8 cellular contexts compared by ENCODE assay signal in genomic region chr19:18940791-18941627, GRCh38. TPM values are rescaled to one million over a fixed set of nuclear protein-coding genes. Genes with fewer than 3 reads are reported as not detected.
DNase-seq lines count a peak whose midpoint lies in the region; ATAC-seq and TF ChIP-seq lines count a peak whose summit lies in the region.

Gene HOMER3, minus strand, starts transcription at chr19:18941217. Its CDS starts 2,235 bp downstream, at chr19:18938982.

- H3K9me3 ChIP-seq in BE2C (no peaks in the 10 kb centered on the region), HAP-1 (no peaks in the 10 kb centered on the region)

- no peaks in the 10 kb centered on the region for H3K36me3 Mint-ChIP-seq in natural killer cell
- no peaks in the 10 kb centered on the region for H3K36me3 Mint-ChIP-seq in stimulated activated naive B cell treated with anti-CD40 and anti-IgM and Interleukin-4, amounts not matched to agents 10 μg/mL and 1 μg/mL and 100 μg/mL, for 72 hours

- H3K36me3 ChIP-seq in BE2C (no peaks in the 10 kb centered on the region), HAP-1 (replicated peaks) (no peaks in the 10 kb centered on the region)

- peaks cover 0 to 19% of the 10 kb centered on the region in 2 donors for H3K4me1 Mint-ChIP-seq in natural killer cell
- H3K4me1 Mint-ChIP-seq in stimulated activated naive B cell treated with anti-CD40 and anti-IgM and Interleukin-4, amounts not matched to agents 10 μg/mL and 1 μg/mL and 100 μg/mL, for 72 hours, result peaks cover 12 to 24% of the 10 kb centered on the region in 2 donors

- TF ChIP-seq CTCF in BE2C (IDR thresholded peaks at IDR 0.05; ENCODE audit: low read depth, low read length) (no peak), natural killer cell (IDR thresholded peaks at IDR 0.05) (no peak)

- H3K9me3 Mint-ChIP-seq in natural killer cell, result no peaks in the 10 kb centered on the region
- no peaks in the 10 kb centered on the region for H3K9me3 Mint-ChIP-seq in stimulated activated naive B cell treated with anti-CD40 and anti-IgM and Interleukin-4, amounts not matched to agents 10 μg/mL and 1 μg/mL and 100 μg/mL, for 72 hours

- H3K4me3 ChIP-seq in BE2C (ENCODE audit: low read depth, low read length), result peak within 1 kb of the TSS; percentile 28
- peak within 1 kb of the TSS; percentile 63 for H3K4me3 ChIP-seq in HAP-1

- H3K4me3 Mint-ChIP-seq in natural killer cell, result peak within 1 kb of the TSS; percentile 74
- H3K4me3 Mint-ChIP-seq in stimulated activated naive B cell treated with anti-CD40 and anti-IgM and Interleukin-4, amounts not matched to agents 10 μg/mL and 1 μg/mL and 100 μg/mL, for 72 hours, result peak within 1 kb of the TSS; percentile 71 to 82

- in situ Hi-C loops in HAP-1 (cut with MboI; ENCODE audit: low sequenced_read_pairs), result no loop called here

- peak within 1 kb of the TSS in 1 of 2 donors; percentile 59 for H3K27ac Mint-ChIP-seq in natural killer cell
- no peak within 1 kb of the TSS for H3K27ac Mint-ChIP-seq in stimulated activated naive B cell treated with anti-CD40 and anti-IgM and Interleukin-4, amounts not matched to agents 10 μg/mL and 1 μg/mL and 100 μg/mL, for 72 hours

- H3K27me3 Mint-ChIP-seq in natural killer cell (ENCODE audit: low read depth in 2 of 2), result peaks cover 30 to 32% of the 10 kb centered on the region in 2 donors
- H3K27me3 Mint-ChIP-seq in stimulated activated naive B cell treated with anti-CD40 and anti-IgM and Interleukin-4, amounts not matched to agents 10 μg/mL and 1 μg/mL and 100 μg/mL, for 72 hours, result peaks cover 35 to 53% of the 10 kb centered on the region in 2 donors

- intact Hi-C loops in natural killer cell (cut with micrococcal nuclease), result no loop called here

- ATAC-seq in natural killer cell, result peak; percentile 88 to 92 (median 92)
- ATAC-seq in stimulated activated naive B cell treated with anti-CD40 and anti-IgM and Interleukin-4, amounts not matched to agents 10 μg/mL and 1 μg/mL and 100 μg/mL, for 72 hours (replicated peaks), result peak; percentile 84

- H3K4me1 ChIP-seq in BE2C (no peaks in the 10 kb centered on the region; the same call in 1 of the 2 replicates), HAP-1 (peaks cover 3% of the 10 kb centered on the region; the same call in 1 of the 2 replicates)

- H3K27me3 ChIP-seq in BE2C (peaks cover 19% of the 10 kb centered on the region), HAP-1 (ENCODE audit: low read depth) (no peaks in the 10 kb centered on the region)

- DNase-seq in BE2C, result peak; percentile 87
- peak; percentile 43 to 89 for DNase-seq in HAP-1 (ENCODE audit: low spot score in 2 of 2)
- peak; percentile 71 for DNase-seq in activated T-helper 9 cell treated with anti-CD3 and anti-CD28 coated beads, Interleukin-2, amount 50 U/mL, for 16 hours (ENCODE audit: low read depth)
- peak; percentile 39 for DNase-seq in fibroblast of peridontal ligament (ENCODE audit: extremely low read depth)
- DNase-seq in natural killer cell, result peak; percentile 62
- peak; percentile 40 for DNase-seq in stimulated activated naive B cell treated with anti-CD40 and anti-IgM and Interleukin-4, amounts not matched to agents 10 μg/mL and 1 μg/mL and 100 μg/mL, for 72 hours
- DNase-seq in NK-92 (lab: John Stamatoyannopoulos, UW; ENCODE audit: unreplicated experiment), result no peak

TF ChIP-seq in PFSK-1, 5 proteins besides CTCF, POLR2A, EP300 and RAD21:
- TF ChIP-seq TAF1 (IDR thresholded peaks at IDR 0.05; ENCODE audit: borderline replicate concordance, insufficient read depth, low read length) (no peak), FOXP2 (optimal IDR thresholded peaks at IDR 0.05; ENCODE audit: borderline replicate concordance, extremely low read depth, extremely low read length, insufficient read depth) (peak; percentile 12), REST (IDR thresholded peaks at IDR 0.05; ENCODE audit: insufficient read depth in 1 of 2, low read depth in 2 of 2, low read length in 2 of 2) (no peak), SIN3A (IDR thresholded peaks at IDR 0.05; ENCODE audit: borderline replicate concordance, insufficient read depth, low read length) (no peak), POLR2AphosphoS5 (IDR thresholded peaks at IDR 0.05; ENCODE audit: low read depth, low read length) (no peak)
TF ChIP-seq in PFSK-1: peak in this region for 1.

RNA-seq across cellular contexts. Expression of gene HOMER3, which starts in this region (rescaled TPM):
- 3.1 TPM for polyA plus RNA-seq in BE2C (2012; ENCODE audit: insufficient read depth, insufficient read length, low read depth)
- polyA plus RNA-seq in PFSK-1 (2012; ENCODE audit: insufficient read length, low read depth), result 74.5 TPM
- total RNA-seq in natural killer cell, result 1 to 10 TPM in 1 of 3 donors, under 1 TPM in 1, not detected in 1; 0.19 to 4.8 TPM
